Comparison of ENCODE assay signal across 8 cellular contexts in genomic region chr14:105022276-105022670, GRCh38. TPM values are rescaled to one million over a fixed set of nuclear protein-coding genes. Genes with fewer than 3 reads are reported as not detected.
DNase-seq lines count a peak whose midpoint lies in the region; ATAC-seq and TF ChIP-seq lines count a peak whose summit lies in the region.

No MANE protein-coding gene starts in this region.

- H3K9me3 Mint-ChIP-seq in activated T-cell treated with anti-CD3 and anti-CD28 coated beads, Interleukin-2, amount 50 U/mL, for 24 hours, result no peaks in the 10 kb centered on the region
- no peaks in the 10 kb centered on the region for H3K9me3 Mint-ChIP-seq in stimulated activated effector memory CD8-positive, alpha-beta T cell treated with anti-CD3 and anti-CD28 coated beads, Interleukin-12 subunit alpha, Interleukin-12 subunit beta, amount 100 ng/mL, for 72 hours

- H3K27me3 Mint-ChIP-seq in activated T-cell treated with anti-CD3 and anti-CD28 coated beads, Interleukin-2, amount 50 U/mL, for 24 hours, result no peaks in the 10 kb centered on the region

- H3K4me1 Mint-ChIP-seq in activated T-cell treated with anti-CD3 and anti-CD28 coated beads, Interleukin-2, amount 50 U/mL, for 24 hours (ENCODE audit: low read depth), result peaks cover 77% of the 10 kb centered on the region
- peaks cover 70% of the 10 kb centered on the region for H3K4me1 Mint-ChIP-seq in stimulated activated effector memory CD8-positive, alpha-beta T cell treated with anti-CD3 and anti-CD28 coated beads, Interleukin-12 subunit alpha, Interleukin-12 subunit beta, amount 100 ng/mL, for 72 hours

- intact Hi-C loops in cardiac septum (cut with DNase I), result no loop called here

- peak overlapping the region; percentile 98 for H3K27ac Mint-ChIP-seq in activated T-cell treated with anti-CD3 and anti-CD28 coated beads, Interleukin-2, amount 50 U/mL, for 24 hours
- H3K27ac Mint-ChIP-seq in stimulated activated effector memory CD8-positive, alpha-beta T cell treated with anti-CD3 and anti-CD28 coated beads, Interleukin-12 subunit alpha, Interleukin-12 subunit beta, amount 100 ng/mL, for 72 hours, result peak overlapping the region; percentile 92

- peaks cover 40% of the 10 kb centered on the region for H3K36me3 Mint-ChIP-seq in activated T-cell treated with anti-CD3 and anti-CD28 coated beads, Interleukin-2, amount 50 U/mL, for 24 hours (ENCODE audit: low read depth)
- H3K36me3 Mint-ChIP-seq in stimulated activated effector memory CD8-positive, alpha-beta T cell treated with anti-CD3 and anti-CD28 coated beads, Interleukin-12 subunit alpha, Interleukin-12 subunit beta, amount 100 ng/mL, for 72 hours, result peaks cover 32% of the 10 kb centered on the region

- TF ChIP-seq CTCF in fibroblast of pulmonary artery (IDR thresholded peaks at IDR 0.05; ENCODE audit: low read length, missing control alignments), result no peak

- H3K4me3 Mint-ChIP-seq in activated T-cell treated with anti-CD3 and anti-CD28 coated beads, Interleukin-2, amount 50 U/mL, for 24 hours, result peak overlapping the region; percentile 99
- H3K4me3 Mint-ChIP-seq in stimulated activated effector memory CD8-positive, alpha-beta T cell treated with anti-CD3 and anti-CD28 coated beads, Interleukin-12 subunit alpha, Interleukin-12 subunit beta, amount 100 ng/mL, for 72 hours, result peak overlapping the region; percentile 97

- no peak for DNase-seq in activated T-cell treated with anti-CD3 and anti-CD28 coated beads, Interleukin-2, amount 50 U/mL, for 24 hours
- no peak for DNase-seq in activated T-cell treated with anti-CD3 and anti-CD28 coated beads, Interleukin-2, amount 50 U/mL, for 48 hours
- DNase-seq in SW480 (ENCODE audit: low spot score) (peak; percentile 34), fibroblast of pulmonary artery (ENCODE audit: low read depth) (no peak), cardiac septum (ENCODE audit: low spot score) (no peak)
- DNase-seq in stimulated activated effector memory CD8-positive, alpha-beta T cell treated with anti-CD3 and anti-CD28 coated beads, Interleukin-12 subunit alpha, Interleukin-12 subunit beta, amount 100 ng/mL, for 72 hours (ENCODE audit: low spot score in 2 of 2), result no peak

- peak overlapping the region; percentile 66 for H3K4me3 ChIP-seq in fibroblast of pulmonary artery (replicated peaks; ENCODE audit: low read depth, low read length)

- no peak for ATAC-seq in stimulated activated effector memory CD8-positive, alpha-beta T cell treated with anti-CD3 and anti-CD28 coated beads, Interleukin-12 subunit alpha, Interleukin-12 subunit beta, amount 100 ng/mL, for 72 hours
- ATAC-seq in HG02970 (IDR thresholded peaks at IDR 0.05; ENCODE audit: low FRiP score, unreplicated experiment) (no peak), HG03457 (IDR thresholded peaks at IDR 0.05; ENCODE audit: unreplicated experiment) (no peak)

RNA-seq across cellular contexts. Expression of gene CDCA4, which starts 1.4 kb away (rescaled TPM):
- 2.3 TPM for total RNA-seq in cardiac septum

RNA-seq across cellular contexts. Expression of gene CLBA1, which starts 36.7 kb away (rescaled TPM):
- total RNA-seq in cardiac septum, result 2.7 TPM

RNA-seq across cellular contexts. Expression of gene GPR132, which starts 43.0 kb away (rescaled TPM):
- total RNA-seq in cardiac septum, result 0.73 TPM

RNA-seq across cellular contexts. Expression of gene AHNAK2, which starts 44.1 kb away (rescaled TPM):
- 4.6 TPM for total RNA-seq in cardiac septum
